ENCODE assay signal across 11 cellular contexts in the genomic region with DNA sequence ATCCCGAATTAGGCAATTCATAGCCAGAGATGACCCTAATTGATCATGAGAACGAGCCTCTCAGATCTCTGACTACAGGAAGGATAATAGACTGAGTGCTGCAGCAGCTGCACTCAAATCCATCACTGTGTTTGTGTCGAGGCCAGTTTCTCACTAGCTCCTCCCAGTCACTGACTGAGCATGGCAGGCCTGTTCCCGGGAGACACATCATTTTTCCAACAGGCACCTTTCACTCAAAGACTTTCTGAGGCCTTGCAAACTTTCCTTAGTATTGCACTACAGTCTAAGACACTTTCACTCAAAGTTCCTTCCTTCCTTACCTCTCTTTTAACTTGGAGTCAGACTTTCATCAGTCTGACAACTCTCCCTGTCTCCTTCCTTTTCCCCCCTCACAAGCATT. TPM values are rescaled to one million over a fixed set of nuclear protein-coding genes. Genes with fewer than 3 reads are reported as not detected.
DNase-seq lines count a peak whose midpoint lies in the region; ATAC-seq and TF ChIP-seq lines count a peak whose summit lies in the region.
"Had no signal": no experiment of that assay in that cellular context is flagged by ENCODE, and none has a peak within 500 bp of the region (broad histone marks: within the 10 kb centered on the region; RNA-seq: fewer than 3 reads in every experiment).

No MANE protein-coding gene starts in this region.

- peaks cover 94% of the 10 kb centered on the region for H3K79me2 ChIP-seq in OCI-LY7 (ENCODE audit: insufficient read depth, low read depth, low read length)

- no peak overlapping the region for H3K4me3 Mint-ChIP-seq in stimulated activated memory B cell treated with anti-CD40 and anti-IgM and Interleukin-4, amounts not matched to agents 10 μg/mL and 1 μg/mL and 100 μg/mL, for 72 hours

- H3K4me1 Mint-ChIP-seq in stimulated activated memory B cell treated with anti-CD40 and anti-IgM and Interleukin-4, amounts not matched to agents 10 μg/mL and 1 μg/mL and 100 μg/mL, for 72 hours, result peaks cover 53% of the 10 kb centered on the region

- no peaks in the 10 kb centered on the region for H3K27me3 ChIP-seq in cardiac muscle cell
- H3K27me3 ChIP-seq: esophagus squamous epithelium, sigmoid colon had no signal

- H3K4me1 ChIP-seq in cardiac muscle cell (ENCODE audit: low read depth) (peaks cover 10% of the 10 kb centered on the region), OCI-LY7 (ENCODE audit: insufficient read depth, low read length, poor library complexity, severe bottlenecking) (peaks cover 38% of the 10 kb centered on the region)

- DNase-seq in cardiac muscle cell (ENCODE audit: low read depth in 1 of 2, low spot score in 1 of 2) (peak in 1 of 2 donors; percentile 17), cardiac septum (ENCODE audit: low spot score) (no peak), OCI-LY7 (ENCODE audit: low spot score) (peak; percentile 9), hippocampal formation (lab: John Stamatoyannopoulos, UW) (peak; percentile 4 to 11), NCI-H1930 (lab: John Stamatoyannopoulos, UW) (no peak), SKM-1 treated with dmso at 0.1 percent for 144 hours (lab: John Stamatoyannopoulos, UW; ENCODE audit: unreplicated experiment) (no peak)
- DNase-seq: esophagus squamous epithelium, NCI-H1048, sigmoid colon had no signal

- ATAC-seq in stimulated activated memory B cell treated with anti-CD40 and anti-IgM and Interleukin-4, amounts not matched to agents 10 μg/mL and 1 μg/mL and 100 μg/mL, for 72 hours, result no peak
- ATAC-seq in GM19324 (IDR thresholded peaks at IDR 0.05; ENCODE audit: low FRiP score, unreplicated experiment), result no peak

- CTCF ChIA-PET in OCI-LY7 (lab: Charles Lee; ENCODE audit: unreplicated experiment), result no interaction called here

- BruUV-seq in OCI-LY7 (replicated peaks; lab: Mats Ljungman, UMichigan), result no TSS peak

- H3K27me3 Mint-ChIP-seq in stimulated activated memory B cell treated with anti-CD40 and anti-IgM and Interleukin-4, amounts not matched to agents 10 μg/mL and 1 μg/mL and 100 μg/mL, for 72 hours, result no peaks in the 10 kb centered on the region

- H3K36me3 Mint-ChIP-seq in stimulated activated memory B cell treated with anti-CD40 and anti-IgM and Interleukin-4, amounts not matched to agents 10 μg/mL and 1 μg/mL and 100 μg/mL, for 72 hours, result peaks cover 30% of the 10 kb centered on the region

- H3K27ac ChIP-seq in cardiac muscle cell (peak overlapping the region; percentile 9), OCI-LY7 (ENCODE audit: low read depth, low read length, poor library complexity, severe bottlenecking) (no peak overlapping the region)
- H3K27ac ChIP-seq: esophagus squamous epithelium, sigmoid colon had no signal

- H3K27ac Mint-ChIP-seq in stimulated activated memory B cell treated with anti-CD40 and anti-IgM and Interleukin-4, amounts not matched to agents 10 μg/mL and 1 μg/mL and 100 μg/mL, for 72 hours, result peak overlapping the region; percentile 2

- no peak overlapping the region for H3K4me3 ChIP-seq in cardiac muscle cell
- H3K4me3 ChIP-seq in OCI-LY7 (ENCODE audit: low read depth, low read length, poor library complexity, severe bottlenecking), result no peak overlapping the region
- H3K4me3 ChIP-seq: esophagus squamous epithelium, sigmoid colon had no signal

- H3K36me3 ChIP-seq in cardiac muscle cell, result no peaks in the 10 kb centered on the region
- peaks cover 43% of the 10 kb centered on the region for H3K36me3 ChIP-seq in OCI-LY7 (ENCODE audit: insufficient read depth, low read length)
- H3K36me3 ChIP-seq: sigmoid colon had no signal

- H3K9me3 ChIP-seq in cardiac muscle cell (ENCODE audit: low read depth), result no peaks in the 10 kb centered on the region
- peaks cover 5% of the 10 kb centered on the region; the same call in 1 of the 2 replicates for H3K9me3 ChIP-seq in OCI-LY7 (ENCODE audit: low read length)
- H3K9me3 ChIP-seq: esophagus squamous epithelium, sigmoid colon had no signal

- no peaks in the 10 kb centered on the region for H4K20me1 ChIP-seq in OCI-LY7 (ENCODE audit: insufficient read depth, low read length)

- no peaks in the 10 kb centered on the region for H3K9me2 ChIP-seq in OCI-LY7 (ENCODE audit: insufficient read depth, low read length)

- POLR2A ChIA-PET in OCI-LY7 (lab: Charles Lee), result interaction anchor here (1.9 kb wide), 1 partner anchor 12 kb away, joined by 6 read pairs; no protein-coding TSS in a partner anchor

- H2AFZ ChIP-seq in OCI-LY7 (ENCODE audit: low read length), result no peak overlapping the region

- H3K4me2 ChIP-seq in OCI-LY7 (ENCODE audit: low read length), result no peak overlapping the region

- no peaks in the 10 kb centered on the region for H3K9me3 Mint-ChIP-seq in stimulated activated memory B cell treated with anti-CD40 and anti-IgM and Interleukin-4, amounts not matched to agents 10 μg/mL and 1 μg/mL and 100 μg/mL, for 72 hours

- TF ChIP-seq CTCF in cardiac muscle cell (IDR thresholded peaks at IDR 0.05; ENCODE audit: low read depth, low read length), result no peak
- no peak for TF ChIP-seq CTCF in OCI-LY7 (conservative IDR thresholded peaks at IDR 0.05; ENCODE audit: low read length)

- intact Hi-C loops in cardiac septum (cut with DNase I), result no loop called here
- intact Hi-C loops in OCI-LY7 (cut with micrococcal nuclease; ENCODE audit: unreplicated experiment), result no loop called here

RNA-seq across cellular contexts. Expression of gene SOS1, which starts 13.7 kb away (rescaled TPM):
- 18.7 and 31.6 TPM in 2 replicates for total RNA-seq in cardiac muscle cell
- polyA plus RNA-seq in cardiac muscle cell, result 15.3 and 18.4 TPM in 2 replicates
- 27.3 TPM for total RNA-seq in cardiac septum
- 15.2 and 21.3 TPM in 2 replicates for total RNA-seq in OCI-LY7 (2014; rRNA removed; shearing (Covaris generic))
- total RNA-seq in OCI-LY7 (2022), result 40.0 and 47.9 TPM in 2 replicates

Comparison
In these comparisons a context has a peak if more than half of its experiments do, and no peak if none do; other contexts are left out.
1. DNase-seq: peak in OCI-LY7 (single experiment) and hippocampal formation (2 of 2); none in cardiac septum (single experiment), NCI-H1930 (0 of 2) and SKM-1 treated with dmso at 0.1 percent for 144 hours (single experiment).